In genomic region chr9:27828908-27829307, GRCh38 we compare ENCODE assay signal across 23 cellular contexts.
DNase-seq lines count a peak whose midpoint lies in the region; ATAC-seq and TF ChIP-seq lines count a peak whose summit lies in the region.
"Had no signal": no experiment of that assay in that cellular context is flagged by ENCODE, and none has a peak within 500 bp of the region (broad histone marks: within the 10 kb centered on the region; RNA-seq: fewer than 3 reads in every experiment).

No MANE protein-coding gene starts in this region.

- H3K4me2 ChIP-seq in GM23338 (no peak overlapping the region), smooth muscle cell (peak overlapping the region; percentile 27)
- H3K4me2 ChIP-seq: A549, BLaER1 had no signal

- H3K4me1 ChIP-seq in GM23338 (ENCODE audit: insufficient read depth), result 0 out of 2 replicates have a peak, but pooled peaks cover 3% of the 10 kb centered on the region
- no peaks in the 10 kb centered on the region for H3K4me1 ChIP-seq in smooth muscle cell (ENCODE audit: low read depth)
- H3K4me1 ChIP-seq: A549, BLaER1 had no signal

- H3K4me1 Mint-ChIP-seq in GM23338, result no peaks in the 10 kb centered on the region; the same call in 2 of the 3 replicates
- H3K4me1 Mint-ChIP-seq: CD14-positive monocyte had no signal

- no peak overlapping the region for H3K9ac ChIP-seq in smooth muscle cell (ENCODE audit: low read depth)
- H3K9ac ChIP-seq: BLaER1 had no signal

- no peaks in the 10 kb centered on the region for H3K79me2 ChIP-seq in GM23338 (replicated peaks; ENCODE audit: insufficient read depth)
- H3K79me2 ChIP-seq in smooth muscle cell (ENCODE audit: low read depth), result no peaks in the 10 kb centered on the region

- no peaks in the 10 kb centered on the region for H4K20me1 ChIP-seq in GM23338 (replicated peaks; ENCODE audit: insufficient read depth)
- no peaks in the 10 kb centered on the region for H4K20me1 ChIP-seq in smooth muscle cell (ENCODE audit: low read depth)
- H4K20me1 ChIP-seq: BLaER1 had no signal

- no peaks in the 10 kb centered on the region for H3F3A ChIP-seq in GM23338 (replicated peaks; ENCODE audit: low read depth)
- H3F3A ChIP-seq in smooth muscle cell (ENCODE audit: low read depth), result no peaks in the 10 kb centered on the region

- no peaks in the 10 kb centered on the region for H3K9me3 Mint-ChIP-seq in GM23338
- H3K9me3 Mint-ChIP-seq: CD8-positive, alpha-beta T cell had no signal

- no peak for DNase-seq in GM23338 (ENCODE audit: low spot score)
- DNase-seq in NCI-H187 (lab: John Stamatoyannopoulos, UW), result peak; percentile 32 to 66
- no peak for DNase-seq in smooth muscle cell (lab: John Stamatoyannopoulos, UW; ENCODE audit: unreplicated experiment)
- DNase-seq in MV-4-11 (lab: John Stamatoyannopoulos, UW), result no peak
- DNase-seq in activated T-cell treated with anti-CD3 and anti-CD28 coated beads, Interleukin-2, amount 50 U/mL, for 48 hours, result no peak
- DNase-seq: AML-193; Calu3; CD8-positive, alpha-beta T cell; DMS 273 treated with DMSO at 0.1 percent for 48 hours; DMS53; DND-41; EL; H7; HFFc6; IMR-90 had no signal

- ATAC-seq in GM23338 (no peak), SK-N-SH treated with all-trans-retinoic acid at 6 μM for 48 hours (peak; percentile 26; the same call in 1 of the 3 replicates), GM18511 (IDR thresholded peaks at IDR 0.05; ENCODE audit: unreplicated experiment) (no peak)
- ATAC-seq: A549; CD8-positive, alpha-beta T cell; GM12878; HCT116; K562 had no signal

- no peaks in the 10 kb centered on the region for H3K27me3 Mint-ChIP-seq in GM23338 (ENCODE audit: insufficient read depth, low read depth, poor library complexity)

- no peaks in the 10 kb centered on the region for H3K36me3 ChIP-seq in GM23338 (ENCODE audit: insufficient read depth)
- H3K36me3 ChIP-seq in smooth muscle cell (ENCODE audit: low read depth), result no peaks in the 10 kb centered on the region
- H3K36me3 ChIP-seq: BLaER1 had no signal

- H3K4me3 Mint-ChIP-seq in GM23338, result no peak overlapping the region
- H3K4me3 Mint-ChIP-seq: CD14-positive monocyte; CD8-positive, alpha-beta T cell; HFFc6 had no signal

- H3K36me3 Mint-ChIP-seq in GM23338 (ENCODE audit: low read depth), result no peaks in the 10 kb centered on the region
- H3K36me3 Mint-ChIP-seq: CD14-positive monocyte; CD8-positive, alpha-beta T cell had no signal

- H3K27ac ChIP-seq in GM23338 (ENCODE audit: low read depth) (no peak overlapping the region), smooth muscle cell (ENCODE audit: low read depth) (peak overlapping the region; percentile 66)
- H3K27ac ChIP-seq: A549, BLaER1 had no signal

- no peak for TF ChIP-seq CTCF in GM23338 (conservative IDR thresholded peaks at IDR 0.05; ENCODE audit: low read depth in 2 of 2)
- TF ChIP-seq CTCF in smooth muscle cell (IDR thresholded peaks at IDR 0.05; ENCODE audit: borderline replicate concordance, insufficient read depth, poor library complexity, severe bottlenecking), result no peak

- H3K9me3 ChIP-seq in smooth muscle cell (replicated peaks; ENCODE audit: low read depth), result no peaks in the 10 kb centered on the region
- H3K9me3 ChIP-seq: A549, BLaER1 had no signal

- H3K27me3 ChIP-seq in GM23338 (ENCODE audit: insufficient read depth) (no peaks in the 10 kb centered on the region), smooth muscle cell (ENCODE audit: low read depth) (no peaks in the 10 kb centered on the region)
- H3K27me3 ChIP-seq: BLaER1 had no signal

- no peak overlapping the region for H3K27ac Mint-ChIP-seq in GM23338
- H3K27ac Mint-ChIP-seq: CD14-positive monocyte; CD8-positive, alpha-beta T cell; HFFc6 had no signal

- H3K9me2 ChIP-seq in GM23338 (ENCODE audit: insufficient read depth), result no peaks in the 10 kb centered on the region

- 93% methylated on average over 4 of the region's 4 CpGs for WGBS in smooth muscle cell (ENCODE audit: low lambda C conversion rate)

- H2AFZ ChIP-seq in GM23338 (peak overlapping the region; percentile 84), smooth muscle cell (ENCODE audit: low read depth) (peak overlapping the region; percentile 26)

- no peak overlapping the region for H3K4me3 ChIP-seq in GM23338
- H3K4me3 ChIP-seq in smooth muscle cell, result no peak overlapping the region
- H3K4me3 ChIP-seq: A549, BLaER1, GM12878, K562 had no signal

TF ChIP-seq in GM23338, 12 proteins besides CTCF, POLR2A, EP300 and RAD21:
- TF ChIP-seq EZH2phosphoT487 (IDR thresholded peaks at IDR 0.05; ENCODE audit: unreplicated experiment) (no peak), ZNF114 (CRISPR knock-in tag; IDR thresholded peaks at IDR 0.05) (no peak)

TF ChIP-seq in SK-N-SH treated with all-trans-retinoic acid at 6 μM for 48 hours, 23 proteins besides CTCF, POLR2A, EP300 and RAD21:
- no peak for TF ChIP-seq RARB (CRISPR knock-in tag; IDR thresholded peaks at IDR 0.05)
- peak; percentile 78 for TF ChIP-seq ISL1 (CRISPR knock-in tag; IDR thresholded peaks at IDR 0.05)
- no peak for TF ChIP-seq ARNTL (CRISPR knock-in tag; IDR thresholded peaks at IDR 0.05; ENCODE audit: borderline replicate concordance, low read depth)
- TF ChIP-seq ZFP30 (CRISPR knock-in tag; IDR thresholded peaks at IDR 0.05), result no peak
- TF ChIP-seq ZNF8 (CRISPR knock-in tag; IDR thresholded peaks at IDR 0.05), result no peak
- no peak for TF ChIP-seq TCF4 (CRISPR knock-in tag; IDR thresholded peaks at IDR 0.05; ENCODE audit: borderline replicate concordance)
- TF ChIP-seq SNAI2 (CRISPR knock-in tag; IDR thresholded peaks at IDR 0.05), result no peak

Comparison
In these comparisons a context has a peak if more than half of its experiments do, and no peak if none do; other contexts are left out.
1. DNase-seq: peak in NCI-H187 (2 of 2); none in GM23338 (single experiment), smooth muscle cell (single experiment), MV-4-11 (single experiment) and activated T-cell treated with anti-CD3 and anti-CD28 coated beads, Interleukin-2, amount 50 U/mL, for 48 hours (0 of 2).